ENCODE assay signal across 13 cellular contexts in genomic region chr16:27703121-27703520, GRCh38.
"Had no signal": no experiment of that assay in that cellular context is flagged by ENCODE, and none has a peak within 500 bp of the region (broad histone marks: within the 10 kb centered on the region; RNA-seq: fewer than 3 reads in every experiment).

No MANE protein-coding gene starts in this region.

- H3K27ac Mint-ChIP-seq: activated naive CD8-positive, alpha-beta T cell had no signal

- H3K4me1 ChIP-seq: foreskin keratinocyte, left lung, stomach had no signal

- H3K27me3 ChIP-seq: brain microvascular endothelial cell, foreskin keratinocyte, left lung, ovary, stomach had no signal

- H3K9me3 ChIP-seq: left lung, ovary, stomach had no signal

- DNase-seq: activated CD4-positive, alpha-beta T cell treated with anti-CD3 and anti-CD28 coated beads, Interleukin-2, amount 50 U/mL, for 4 hours; activated gamma-delta T cell; activated T-cell treated with anti-CD3 and anti-CD28 coated beads, Interleukin-2, amount 50 U/mL, for 1 hour; amygdala; stomach; trophoblast cell had no signal

- H3K27me3 Mint-ChIP-seq: activated naive CD8-positive, alpha-beta T cell; memory B cell had no signal

- H3K4me1 Mint-ChIP-seq: memory B cell had no signal

- ATAC-seq: activated CD4-positive, CD25-positive, alpha-beta regulatory T cell treated with anti-CD3 and anti-CD28 coated beads, Interleukin-2, amount 50 U/mL, for 24 hours; foreskin keratinocyte; left lung had no signal

- H3K36me3 ChIP-seq: ovary had no signal

- H3K9me3 Mint-ChIP-seq: memory B cell had no signal

- H3K27ac ChIP-seq: brain microvascular endothelial cell, foreskin keratinocyte, left lung, ovary had no signal

- H3K4me3 ChIP-seq: left lung, ovary, stomach had no signal

- H3K4me3 Mint-ChIP-seq: activated naive CD8-positive, alpha-beta T cell; memory B cell had no signal
